Comparison of ENCODE assay signal across 1 cellular context in the genomic region with DNA sequence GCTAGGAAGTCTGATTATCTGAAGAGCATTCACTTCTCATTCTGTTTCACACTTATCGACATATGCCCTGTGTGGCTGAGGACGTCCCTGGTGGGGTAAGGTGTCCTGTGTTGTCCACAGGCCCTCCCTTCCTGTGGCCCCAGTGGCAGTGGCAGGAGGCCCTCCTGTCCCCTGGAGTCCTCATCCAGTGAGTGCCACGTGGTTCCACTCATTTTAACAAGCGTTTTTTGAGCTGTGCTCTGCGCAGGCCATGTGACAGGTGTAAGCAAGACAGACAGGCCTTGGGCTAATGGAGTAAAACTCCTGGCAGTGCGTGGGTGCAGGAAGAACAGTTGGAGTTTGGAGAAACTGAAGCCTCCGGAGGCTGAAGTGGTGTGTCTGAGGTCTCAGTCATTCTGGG.
TF ChIP-seq lines count a peak whose summit lies in the region.

No MANE protein-coding gene starts in this region.

TF ChIP-seq in GM12878, 131 proteins besides CTCF, POLR2A, EP300 and RAD21:
- TF ChIP-seq PAX8 (IDR thresholded peaks at IDR 0.05): no peak
- no peak for TF ChIP-seq FOXK2 (IDR thresholded peaks at IDR 0.05)
- TF ChIP-seq TAF1 (IDR thresholded peaks at IDR 0.05; ENCODE audit: borderline replicate concordance, low read depth, low read length): no peak
- TF ChIP-seq TBL1XR1 (IDR thresholded peaks at IDR 0.05; ENCODE audit: low read depth, low read length): no peak
